ENCODE assay signal across 8 cellular contexts in the genomic region with DNA sequence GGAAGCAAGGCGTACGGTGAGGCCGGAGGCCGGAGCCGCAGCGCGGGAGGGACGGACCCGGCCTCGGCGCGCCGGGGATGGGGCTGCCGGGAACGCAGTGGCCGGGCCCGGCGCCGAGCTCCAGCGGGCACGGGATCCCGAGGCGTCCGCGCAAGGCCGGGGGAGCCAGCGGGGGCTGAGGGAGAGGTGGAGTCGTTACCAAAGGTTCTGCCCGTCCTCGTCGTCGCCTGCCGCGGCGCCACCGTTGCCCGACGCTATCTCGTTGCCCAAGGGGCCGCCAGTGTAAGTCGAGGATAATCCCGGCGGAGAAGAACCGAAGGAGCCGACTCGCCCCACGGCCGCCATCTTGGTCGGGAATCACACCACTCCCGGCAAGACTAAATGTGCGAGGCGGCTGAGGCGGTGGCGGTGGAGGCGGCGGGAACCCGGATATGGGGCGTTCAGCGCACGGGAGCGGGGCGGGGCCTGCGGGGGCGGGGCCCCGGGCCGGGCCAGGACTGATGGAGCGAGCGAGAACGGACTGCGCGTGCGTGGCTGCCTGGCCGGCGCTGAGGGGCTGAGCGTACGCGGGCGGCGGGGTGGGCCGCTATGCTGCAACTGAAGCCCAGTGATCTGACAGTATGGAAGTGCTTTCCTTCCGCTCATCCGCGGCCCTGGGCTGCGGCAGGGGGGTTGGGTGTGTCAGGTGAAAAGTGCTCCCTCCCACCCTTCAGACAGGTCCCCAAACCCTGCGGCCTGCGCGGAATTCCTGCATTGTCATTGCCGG. TPM values are rescaled to one million over a fixed set of nuclear protein-coding genes. Genes with fewer than 3 reads are reported as not detected.
DNase-seq lines count a peak whose midpoint lies in the region; ATAC-seq, FAIRE-seq and TF ChIP-seq lines count a peak whose summit lies in the region.

A gene (minus strand): TSS at position 433 of the 766 bp plus-strand sequence. CDS start 88 bp downstream, at position 345.

- H3K27ac ChIP-seq in ascending aorta (peak within 1 kb of the TSS; percentile 96 to 100), right cardiac atrium (ENCODE audit: low read length) (peak within 1 kb of the TSS; percentile 98)

- H3K27me3 ChIP-seq in ascending aorta: no peaks in the 10 kb centered on the region
- H3K27me3 ChIP-seq in right cardiac atrium (ENCODE audit: control insufficient read depth, insufficient read depth): no peaks in the 10 kb centered on the region

- H3K9me3 Mint-ChIP-seq in T-helper 2 cell treated with Interferon-gamma antibody and Interleukin-4, amounts not matched to agents 5 μg/mL and 100 μg/mL, for 36 hours: no peaks in the 10 kb centered on the region

- ATAC-seq in GM18508 (IDR thresholded peaks at IDR 0.05; ENCODE audit: insufficient read depth, unreplicated experiment): peak; percentile 72
- peak; percentile 87 for ATAC-seq in HG02981 (IDR thresholded peaks at IDR 0.05; ENCODE audit: unreplicated experiment)
- peak; percentile 99 for ATAC-seq in right cardiac atrium

- H3K4me1 ChIP-seq in ascending aorta: peaks cover 0 to 7% of the 10 kb centered on the region in 2 donors
- H3K4me1 ChIP-seq in right cardiac atrium (ENCODE audit: control insufficient read depth, insufficient read depth, low read length): no peaks in the 10 kb centered on the region

- H3K4me3 ChIP-seq in ascending aorta (peak within 1 kb of the TSS; percentile 89 to 92), right cardiac atrium (ENCODE audit: low read length) (peak within 1 kb of the TSS; percentile 89)

- H3K4me3 Mint-ChIP-seq in T-helper 2 cell treated with Interferon-gamma antibody and Interleukin-4, amounts not matched to agents 5 μg/mL and 100 μg/mL, for 36 hours: peak within 1 kb of the TSS; percentile 89

- intact Hi-C loops in ascending aorta (cut with DNase I): loop anchor here (2.0 to 5.0 kb wide), 4 partner anchors 42 to 527 kb away; a partner anchor contains a TSS
- intact Hi-C loops in right cardiac atrium (cut with DNase I): loop anchor here in 1 of 4 donors (10.0 kb wide), 1 partner anchor 66 kb away; a partner anchor contains a TSS

- H3K9me3 ChIP-seq in ascending aorta: no peaks in the 10 kb centered on the region
- H3K9me3 ChIP-seq in right cardiac atrium (ENCODE audit: control insufficient read depth, low read length): no peaks in the 10 kb centered on the region

- H3K27ac Mint-ChIP-seq in T-helper 2 cell treated with Interferon-gamma antibody and Interleukin-4, amounts not matched to agents 5 μg/mL and 100 μg/mL, for 36 hours: peak within 1 kb of the TSS; percentile 85

- WGBS in right cardiac atrium: under 1% methylated on average over 88 of the region's 88 CpGs

- peaks cover 8% of the 10 kb centered on the region for H3K36me3 Mint-ChIP-seq in T-helper 2 cell treated with Interferon-gamma antibody and Interleukin-4, amounts not matched to agents 5 μg/mL and 100 μg/mL, for 36 hours (ENCODE audit: low read depth)

- no peak for TF ChIP-seq CTCF in ascending aorta (IDR thresholded peaks at IDR 0.05)

- peak; percentile 91 for FAIRE-seq in urothelium cell line (lab: Jason Lieb, UNC)

- H3K4me1 Mint-ChIP-seq in T-helper 2 cell treated with Interferon-gamma antibody and Interleukin-4, amounts not matched to agents 5 μg/mL and 100 μg/mL, for 36 hours (ENCODE audit: low read depth): peaks cover 26% of the 10 kb centered on the region

- H3K27me3 Mint-ChIP-seq in T-helper 2 cell treated with Interferon-gamma antibody and Interleukin-4, amounts not matched to agents 5 μg/mL and 100 μg/mL, for 36 hours (ENCODE audit: low read depth): no peaks in the 10 kb centered on the region

- H3K36me3 ChIP-seq in ascending aorta: peaks cover 0 to 7% of the 10 kb centered on the region in 2 donors

- peak; percentile 94 for DNase-seq in NCI-H2029 (lab: John Stamatoyannopoulos, UW)
- DNase-seq in T-helper 2 cell treated with Interferon-gamma antibody and Interleukin-4, amounts not matched to agents 5 μg/mL and 100 μg/mL, for 36 hours (ENCODE audit: low spot score): peak; percentile 93
- peak; percentile 81 to 96 for DNase-seq in ascending aorta (ENCODE audit: low spot score in 2 of 2)
- DNase-seq in right cardiac atrium: peak; percentile 97 to 99 (median 99)
- peak; percentile 66 for DNase-seq in pulmonary artery endothelial cell (ENCODE audit: low read depth, low spot score)
- DNase-seq in urothelium cell line (ENCODE audit: low spot score): peak; percentile 98

RNA-seq across cellular contexts. Expression of the gene that starts here (rescaled TPM):
- total RNA-seq in ascending aorta: 22.1 TPM
- 10 to 100 TPM; 41.2 to 48.5 (median 46.1) TPM for total RNA-seq in right cardiac atrium
- 42.6 TPM for polyA plus RNA-seq in right cardiac atrium
- 45.9 and 54.9 TPM in 2 replicates for total RNA-seq in pulmonary artery endothelial cell

Comparison
In these comparisons a context has a peak if more than half of its experiments do, and no peak if none do; other contexts are left out.
1. Peak in every context shown above with its lines: DNase-seq, ATAC-seq, H3K4me3 ChIP-seq and H3K27ac ChIP-seq.